22 cellular contexts compared by ENCODE assay signal in genomic region chr7:101588131-101588935, GRCh38. TPM values are rescaled to one million over a fixed set of nuclear protein-coding genes. Genes with fewer than 3 reads are reported as not detected.
DNase-seq lines count a peak whose midpoint lies in the region; ATAC-seq and TF ChIP-seq lines count a peak whose summit lies in the region.
"Had no signal": no experiment of that assay in that cellular context is flagged by ENCODE, and none has a peak within 500 bp of the region (broad histone marks: within the 10 kb centered on the region; RNA-seq: fewer than 3 reads in every experiment).

No MANE protein-coding gene starts in this region.

- intact Hi-C loops in spleen (cut with DNase I; ENCODE audit: low total_unique reads) = no loop called here

- WGBS in spleen, 5 donors = 83 to 91% (median 86%) methylated on average over 9 of the region's 9 CpGs

- no peaks in the 10 kb centered on the region for H3K4me1 ChIP-seq in spleen
- H3K4me1 ChIP-seq: BE2C, parathyroid adenoma had no signal

- TF ChIP-seq CTCF in spleen (IDR thresholded peaks at IDR 0.05 in 8 of 11, conservative IDR thresholded peaks at IDR 0.05 in 3 of 11) = no peak

- H3K36me3 ChIP-seq in spleen = no peaks in the 10 kb centered on the region
- H3K36me3 ChIP-seq: BE2C, brain microvascular endothelial cell, suprapubic skin had no signal

- no peak overlapping the region for H3K4me3 ChIP-seq in spleen
- H3K4me3 ChIP-seq: suprapubic skin had no signal

- peak; percentile 24 for DNase-seq in GM04503 (ENCODE audit: low read depth)
- peak; percentile 49 for DNase-seq in HuH-7.5 (ENCODE audit: low spot score)
- peak; percentile 18 for DNase-seq in left lobe of liver (ENCODE audit: low spot score)
- peak; percentile 44 for DNase-seq in ureter (ENCODE audit: low spot score)
- no peak for DNase-seq in NCI-H1105 (lab: John Stamatoyannopoulos, UW)
- DNase-seq in activated effector memory CD4-positive, alpha-beta T cell treated with anti-CD3 and anti-CD28 coated beads, Interleukin-2, amount 50 U/mL, for 16 hours = no peak
- no peak for DNase-seq in spleen
- DNase-seq: activated B cell treated with CpG ODN at 0.5 μM for 24 hours; activated CD4-positive, alpha-beta T cell treated with anti-CD3 and anti-CD28 coated beads, Interleukin-2, amount 50 U/mL, for 48 hours; BE2C; brain microvascular endothelial cell; DMS79 treated with DMSO at 0.1 percent for 48 hours; naive thymus-derived CD4-positive, alpha-beta T cell; NCI-H187; RPMI8226; T-helper 9 cell had no signal

- no peaks in the 10 kb centered on the region for H3K27me3 ChIP-seq in spleen (replicated peaks in 1 of 7)
- H3K27me3 ChIP-seq: BE2C, brain microvascular endothelial cell had no signal

- no peak for TF ChIP-seq POLR2A in spleen (IDR thresholded peaks at IDR 0.05)

- no peak for ATAC-seq in left lobe of liver
- ATAC-seq: naive thymus-derived CD4-positive, alpha-beta T cell had no signal

- H3K27ac ChIP-seq in spleen = no peak overlapping the region
- H3K27ac ChIP-seq: brain microvascular endothelial cell, KMS-11, parathyroid adenoma, suprapubic skin had no signal

- H3K9me3 ChIP-seq in spleen = peaks cover 0 to 5% (median under 1%) of the 10 kb centered on the region in 8 donors
- H3K9me3 ChIP-seq: BE2C, suprapubic skin had no signal

RNA-seq across cellular contexts. Expression of gene MYL10, which starts 40.8 kb away (rescaled TPM):
- not detected for total RNA-seq in left lobe of liver
- not detected for total RNA-seq in ureter
- not detected for total RNA-seq in spleen
- not detected for polyA plus RNA-seq in spleen
- total RNA-seq: activated B cell treated with CpG ODN at 0.5 μM for 24 hours; fibroblast of lung; glomerular endothelial cell; naive thymus-derived CD4-positive, alpha-beta T cell; suprapubic skin had no signal
- polyA plus RNA-seq: adipose tissue; fibroblast of lung; naive thymus-derived CD4-positive, alpha-beta T cell had no signal

Comparison
In these comparisons a context has a peak if more than half of its experiments do, and no peak if none do; other contexts are left out.
1. DNase-seq: peak in GM04503 (single experiment), HuH-7.5 (single experiment), left lobe of liver (single experiment) and ureter (single experiment); none in NCI-H1105 (single experiment), activated effector memory CD4-positive, alpha-beta T cell treated with anti-CD3 and anti-CD28 coated beads, Interleukin-2, amount 50 U/mL, for 16 hours (single experiment) and spleen (single experiment).